ENCODE assay signal across 10 cellular contexts in genomic region chr21:42221581-42222345, GRCh38. TPM values are rescaled to one million over a fixed set of nuclear protein-coding genes. Genes with fewer than 3 reads are reported as not detected.
DNase-seq lines count a peak whose midpoint lies in the region; ATAC-seq and TF ChIP-seq lines count a peak whose summit lies in the region.
"Had no signal": no experiment of that assay in that cellular context is flagged by ENCODE, and none has a peak within 500 bp of the region (broad histone marks: within the 10 kb centered on the region; RNA-seq: fewer than 3 reads in every experiment).

No MANE protein-coding gene starts in this region.

- peaks cover 30 to 32% of the 10 kb centered on the region in 2 donors for H3K4me1 Mint-ChIP-seq in stimulated activated naive B cell treated with anti-CD40 and anti-IgM and Interleukin-4, amounts not matched to agents 10 μg/mL and 1 μg/mL and 100 μg/mL, for 72 hours

- H3K9me3 ChIP-seq in AG04450 (ENCODE audit: control insufficient read depth, insufficient read depth, low read length) = no peaks in the 10 kb centered on the region; the same call in 1 of the 2 replicates
- peaks cover 6% of the 10 kb centered on the region for H3K9me3 ChIP-seq in KOPT-K1 (ENCODE audit: insufficient read depth, low read length, poor library complexity, severe bottlenecking)
- H3K9me3 ChIP-seq in muscle layer of duodenum (ENCODE audit: control insufficient read depth in 1 of 2, low read length in 2 of 2) = no peaks in the 10 kb centered on the region

- no peak for ATAC-seq in HG03139 (IDR thresholded peaks at IDR 0.05; ENCODE audit: unreplicated experiment)
- no peak for ATAC-seq in stimulated activated naive B cell treated with anti-CD40 and anti-IgM and Interleukin-4, amounts not matched to agents 10 μg/mL and 1 μg/mL and 100 μg/mL, for 72 hours (replicated peaks)

- H3K27ac ChIP-seq in AG04450 (ENCODE audit: low read depth, low read length) (peak overlapping the region; percentile 42), KOPT-K1 (ENCODE audit: low read depth, low read length, poor library complexity, severe bottlenecking) (peak overlapping the region; percentile 34), muscle layer of duodenum (ENCODE audit: low read length) (peak overlapping the region; percentile 79)

- no peak overlapping the region for H3K4me3 ChIP-seq in AG04450 (ENCODE audit: low read depth, low read length)
- H3K4me3 ChIP-seq in muscle layer of duodenum (ENCODE audit: low read depth in 1 of 2, low read length in 2 of 2) = peak overlapping the region in 1 of 2 donors; percentile 21

- peaks cover 0 to 22% of the 10 kb centered on the region in 2 donors for H3K4me1 ChIP-seq in muscle layer of duodenum (ENCODE audit: control insufficient read depth in 1 of 2, insufficient read depth in 2 of 2, low read length in 2 of 2)

- peaks cover 11 to 12% of the 10 kb centered on the region in 2 donors for H3K36me3 Mint-ChIP-seq in stimulated activated naive B cell treated with anti-CD40 and anti-IgM and Interleukin-4, amounts not matched to agents 10 μg/mL and 1 μg/mL and 100 μg/mL, for 72 hours

- H3K36me3 ChIP-seq in KOPT-K1 (ENCODE audit: insufficient read depth, low read length) (peaks cover 11% of the 10 kb centered on the region), muscle layer of duodenum (ENCODE audit: control insufficient read depth in 1 of 2, insufficient read depth in 2 of 2, low read length in 2 of 2) (peaks cover 0 to 4% of the 10 kb centered on the region in 2 donors)

- CTCF ChIA-PET in AG04450 (lab: Charles Lee) = no interaction called here

- no peaks in the 10 kb centered on the region for H3K9me3 Mint-ChIP-seq in stimulated activated naive B cell treated with anti-CD40 and anti-IgM and Interleukin-4, amounts not matched to agents 10 μg/mL and 1 μg/mL and 100 μg/mL, for 72 hours

- H3K27me3 ChIP-seq in AG04450 (ENCODE audit: control insufficient read depth, insufficient read depth, low read length) = peaks cover 12% of the 10 kb centered on the region
- H3K27me3 ChIP-seq in muscle layer of duodenum (ENCODE audit: low read depth, low read length) = no peaks in the 10 kb centered on the region

- H3K27ac Mint-ChIP-seq in stimulated activated naive B cell treated with anti-CD40 and anti-IgM and Interleukin-4, amounts not matched to agents 10 μg/mL and 1 μg/mL and 100 μg/mL, for 72 hours = no peak overlapping the region

- POLR2A ChIA-PET in AG04450 (lab: Yijun Ruan, JAX) = no interaction called here

- H3K27me3 Mint-ChIP-seq in stimulated activated naive B cell treated with anti-CD40 and anti-IgM and Interleukin-4, amounts not matched to agents 10 μg/mL and 1 μg/mL and 100 μg/mL, for 72 hours = no peaks in the 10 kb centered on the region

- TF ChIP-seq CTCF in AG04450 (IDR thresholded peaks at IDR 0.05; ENCODE audit: low read depth, low read length) = no peak

- no peak overlapping the region for H3K4me3 Mint-ChIP-seq in stimulated activated naive B cell treated with anti-CD40 and anti-IgM and Interleukin-4, amounts not matched to agents 10 μg/mL and 1 μg/mL and 100 μg/mL, for 72 hours

- DNase-seq in AG04450 (ENCODE audit: low read depth, low spot score) (peak; percentile 29), cerebellar cortex (ENCODE audit: low spot score) (peak; percentile 40), SK-N-DZ (ENCODE audit: low spot score) (no peak), DMS79 treated with DMSO at 0.1 percent for 48 hours (lab: John Stamatoyannopoulos, UW) (no peak)
- DNase-seq in stimulated activated naive B cell treated with anti-CD40 and anti-IgM and Interleukin-4, amounts not matched to agents 10 μg/mL and 1 μg/mL and 100 μg/mL, for 72 hours = no peak
- DNase-seq: kidney, NCI-H1417 had no signal

RNA-seq across cellular contexts. Expression of gene ABCG1, which starts 2.8 kb away (rescaled TPM):
- polyA plus RNA-seq in AG04450 (2011; rRNA removed) = 0.67 and 0.71 TPM in 2 replicates
- polyA minus RNA-seq in AG04450 (2011; rRNA and poly(A)+ RNA removed) = 0.55 and 0.96 TPM in 2 replicates
- polyA plus RNA-seq in SK-N-DZ (2014; cell fraction: cytosol; rRNA removed) = 0.09 and 0.12 TPM in 2 replicates
- not detected in 2 replicates for polyA plus RNA-seq in SK-N-DZ (2014; cell fraction: nucleus; rRNA removed)

Comparison
In these comparisons a context has a peak if more than half of its experiments do, and no peak if none do; other contexts are left out.
1. DNase-seq: peak in AG04450 (single experiment) and cerebellar cortex (single experiment); none in SK-N-DZ (single experiment), DMS79 treated with DMSO at 0.1 percent for 48 hours (single experiment) and stimulated activated naive B cell treated with anti-CD40 and anti-IgM and Interleukin-4, amounts not matched to agents 10 μg/mL and 1 μg/mL and 100 μg/mL, for 72 hours (single experiment).
2. Peak in every context shown above with its lines, with median percentiles within 50 percentile points of each other: H3K27ac ChIP-seq.